In the genomic region with DNA sequence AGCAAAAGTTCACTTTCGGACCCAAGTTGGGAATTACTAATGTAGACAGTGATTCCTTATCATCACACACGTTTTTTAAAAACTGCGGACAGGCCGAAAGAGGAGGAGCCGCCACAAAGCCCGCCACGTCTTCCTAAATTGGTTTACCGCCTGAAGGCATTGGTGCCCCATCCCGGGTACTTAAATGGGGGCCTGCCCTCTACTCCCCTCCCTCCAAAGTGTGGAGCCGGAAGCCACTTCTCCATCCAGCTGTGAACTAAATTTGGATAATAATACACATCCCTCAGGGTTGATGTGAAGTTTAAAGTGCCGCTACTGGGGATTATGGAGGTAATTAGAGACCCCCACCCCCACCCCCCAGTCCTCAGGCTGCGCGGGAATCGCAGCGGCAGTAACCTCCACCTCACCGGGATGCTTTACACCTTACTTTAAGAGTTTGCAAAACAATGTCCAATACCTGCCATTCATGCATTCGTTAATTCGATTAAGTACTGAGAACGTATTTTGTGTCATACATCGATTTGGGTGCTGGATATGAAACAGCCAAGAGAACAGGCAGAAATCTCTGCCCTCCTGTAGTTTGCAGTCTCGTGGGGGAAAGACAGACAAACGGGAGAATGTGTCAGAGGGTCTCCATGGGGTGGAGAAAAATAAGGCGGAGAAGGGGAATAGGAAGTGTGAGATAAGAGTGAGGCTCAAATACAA, we compare ENCODE assay signal across 8 cellular contexts. TPM values are rescaled to one million over a fixed set of nuclear protein-coding genes. Genes with fewer than 3 reads are reported as not detected.
A peak's percentile ranks its signal among the peaks of the same experiment; 100 is the strongest.
DNase-seq lines count a peak whose midpoint lies in the region; ATAC-seq and TF ChIP-seq lines count a peak whose summit lies in the region.

No MANE protein-coding gene starts in this region.

- peak overlapping the region; percentile 99 for H3K14ac ChIP-seq in IMR-90 (replicated peaks; ENCODE audit: low read depth, low read length)

- H3K27ac Mint-ChIP-seq in brain (peak overlapping the region; percentile 91 to 97 (median 96)), mesothelial cell of epicardium (peak overlapping the region; percentile 98)

- peak overlapping the region; percentile 98 for H3K4ac ChIP-seq in IMR-90 (ENCODE audit: low read depth, low read length)

- BruUV-seq in IMR-90 (replicated peaks; lab: Mats Ljungman, UMichigan) = no TSS peak

- H3K23ac ChIP-seq in IMR-90 (ENCODE audit: low read depth, low read length) = peak overlapping the region; percentile 74; the same call in 1 of the 2 replicates

- dilution Hi-C loops in IMR-90 (cut with HindIII; ENCODE audit: low sequenced_read_pairs, unreplicated experiment) = no loop called here

- CTCF ChIA-PET in IMR-90 (lab: Yijun Ruan, JAX) = no interaction called here

- WGBS in IMR-90 (ENCODE audit: extremely low coverage in 2 of 2, insufficient read length in 1 of 2), 2 experiments = 45% methylated on average over 10 of the region's 23 CpGs; no CpG with 5 or more reads in 1 of the 2 experiments

- peak overlapping the region; percentile 99 to 100 for H4K8ac ChIP-seq in IMR-90 (ENCODE audit: low read depth in 2 of 2, low read length in 2 of 2)

- ATAC-seq in IMR-90 (ENCODE audit: low read depth) (no peak), GM19023 (IDR thresholded peaks at IDR 0.05; ENCODE audit: unreplicated experiment) (no peak)

- no peaks in the 10 kb centered on the region for H3K27me3 ChIP-seq in ACC112 (ENCODE audit: insufficient read depth, low read length)
- no peaks in the 10 kb centered on the region for H3K27me3 ChIP-seq in IMR-90 (ENCODE audit: control insufficient read depth, insufficient read depth, low read length)

- H2AK9ac ChIP-seq in IMR-90 (replicated peaks; ENCODE audit: low read depth, low read length, poor library complexity) = no peak overlapping the region

- no peaks in the 10 kb centered on the region; the same call in 1 of the 2 replicates for H3K9me3 ChIP-seq in IMR-90 (ENCODE audit: control insufficient read depth, insufficient read depth, low read length)

- peak overlapping the region; percentile 95 for H3K4me2 ChIP-seq in IMR-90 (ENCODE audit: low read depth, low read length)

- peaks cover 40% of the 10 kb centered on the region for H3K79me2 ChIP-seq in ACC112 (ENCODE audit: control insufficient read depth, insufficient read depth, low read length, unreplicated experiment)

- H3K9me1 ChIP-seq in IMR-90 (ENCODE audit: insufficient read depth, low read length) = peaks cover 14% of the 10 kb centered on the region

- H2BK15ac ChIP-seq in IMR-90 (ENCODE audit: low read depth, low read length) = no peak overlapping the region

- H3K79me1 ChIP-seq in IMR-90 (ENCODE audit: low read depth in 1 of 2, low read length in 2 of 2) = peaks cover 10 to 40% of the 10 kb centered on the region in 2 experiments

- no peak for TF ChIP-seq POLR2A in IMR-90 (IDR thresholded peaks at IDR 0.05; ENCODE audit: low read depth, low read length)

- POLR2A ChIA-PET in IMR-90 (lab: Charles Lee; ENCODE audit: unreplicated experiment) = interaction anchor here (0.6 kb wide), 1 partner anchor 34 kb away, joined by 3 read pairs; no protein-coding TSS in a partner anchor

- H3K36me3 Mint-ChIP-seq in brain (no peaks in the 10 kb centered on the region), mesothelial cell of epicardium (no peaks in the 10 kb centered on the region)

- no peak overlapping the region for H2BK20ac ChIP-seq in IMR-90 (ENCODE audit: low read depth, low read length)

- in situ Hi-C loops in IMR-90 (cut with MboI; ENCODE audit: low sequenced_read_pairs) = no loop called here

- no peak for TF ChIP-seq CTCF in IMR-90 (conservative IDR thresholded peaks at IDR 0.05; ENCODE audit: low read depth, low read length)
- no peak for TF ChIP-seq CTCF in brain (conservative IDR thresholded peaks at IDR 0.05)
- no peak for TF ChIP-seq CTCF in mesothelial cell of epicardium (IDR thresholded peaks at IDR 0.05; ENCODE audit: unreplicated experiment)

- peak overlapping the region; percentile 86; the same call in 1 of the 2 replicates for H2BK120ac ChIP-seq in IMR-90 (ENCODE audit: low read depth, low read length)

- H3K9ac ChIP-seq in IMR-90 (ENCODE audit: low read depth, low read length) = peak overlapping the region; percentile 89

- H3K4me1 Mint-ChIP-seq in brain (peaks cover 52% of the 10 kb centered on the region), mesothelial cell of epicardium (peaks cover 45% of the 10 kb centered on the region)

- H2BK5ac ChIP-seq in IMR-90 (ENCODE audit: low read depth, low read length, poor library complexity, severe bottlenecking) = no peak overlapping the region

- H2AFZ ChIP-seq in ACC112 (ENCODE audit: low read length, unreplicated experiment) (peak overlapping the region; percentile 82), IMR-90 (replicated peaks; ENCODE audit: low read length, poor library complexity) (peak overlapping the region; percentile 98)

- H3K36me3 ChIP-seq in ACC112 (ENCODE audit: insufficient read depth, low read length) = no peaks in the 10 kb centered on the region
- no peaks in the 10 kb centered on the region for H3K36me3 ChIP-seq in IMR-90 (ENCODE audit: control insufficient read depth, insufficient read depth, low read length)

- no peak overlapping the region for H3K18ac ChIP-seq in IMR-90 (ENCODE audit: low read depth, low read length)

- 0 out of 2 replicates have a peak overlapping the region, but pooled peaks have one; percentile 8 for H3K56ac ChIP-seq in IMR-90 (ENCODE audit: extremely low read depth, insufficient read depth, low read length)

- H4K91ac ChIP-seq in IMR-90 (ENCODE audit: insufficient read depth, low read depth, low read length) = peak overlapping the region; percentile 93

- peak overlapping the region; percentile 100 for H4K5ac ChIP-seq in IMR-90 (ENCODE audit: low read depth, low read length)

- DNase-seq in IMR-90 = no peak
- DNase-seq in mesothelial cell of epicardium (ENCODE audit: low spot score in 2 of 2, unreplicated experiment in 2 of 2) = no peak
- DNase-seq in NCI-H748 treated with DMSO at 0.1 percent for 48 hours (lab: John Stamatoyannopoulos, UW) = no peak
- DNase-seq in NCI-H2196 treated with DMSO at 0.1 percent for 48 hours (lab: John Stamatoyannopoulos, UW; ENCODE audit: unreplicated experiment) = no peak
- DNase-seq in T1000 (lab: John Stamatoyannopoulos, UW) = no peak

- H3K27me3 Mint-ChIP-seq in brain (peaks cover 14% of the 10 kb centered on the region), mesothelial cell of epicardium (ENCODE audit: low read depth) (peaks cover 2% of the 10 kb centered on the region)

- H4K20me1 ChIP-seq in IMR-90 (ENCODE audit: insufficient read depth, low read length) = peaks cover 33% of the 10 kb centered on the region

- peak overlapping the region; percentile 70; the same call in 1 of the 2 replicates for H3K27ac ChIP-seq in ACC112 (ENCODE audit: low read depth, low read length)
- peak overlapping the region; percentile 91 for H3K27ac ChIP-seq in IMR-90 (ENCODE audit: insufficient read depth, low read length)

- H3K4me1 ChIP-seq in ACC112 (ENCODE audit: control insufficient read depth, insufficient read depth, low read length, unreplicated experiment) (peaks cover 25% of the 10 kb centered on the region), IMR-90 (ENCODE audit: control insufficient read depth, insufficient read depth, low read length) (peaks cover 10% of the 10 kb centered on the region)

- peak overlapping the region; percentile 87 for H2AK5ac ChIP-seq in IMR-90 (ENCODE audit: low read depth, low read length)

- H3K4me3 Mint-ChIP-seq in brain = peak overlapping the region; percentile 91 to 96 (median 94)
- peak overlapping the region; percentile 86 for H3K4me3 Mint-ChIP-seq in mesothelial cell of epicardium

- H3K4me3 ChIP-seq in ACC112 (ENCODE audit: low read depth, low read length) = peak overlapping the region; percentile 95
- H3K4me3 ChIP-seq in IMR-90 (ENCODE audit: insufficient read depth, low read depth, low read length) = peak overlapping the region; percentile 66

- no peak for TF ChIP-seq RAD21 in IMR-90 (IDR thresholded peaks at IDR 0.05; ENCODE audit: low read length)

- intact Hi-C loops in IMR-90 (cut with micrococcal nuclease) = no loop called here

- H3K9me3 Mint-ChIP-seq in brain = peaks cover 0 to 4% (median 0%) of the 10 kb centered on the region in 5 experiments
- no peaks in the 10 kb centered on the region for H3K9me3 Mint-ChIP-seq in mesothelial cell of epicardium

TF ChIP-seq in IMR-90, 13 proteins besides CTCF, POLR2A, EP300 and RAD21 (continues in another document):
- no peak for TF ChIP-seq MAZ (IDR thresholded peaks at IDR 0.05; ENCODE audit: borderline replicate concordance, low read depth, low read length)
- TF ChIP-seq RCOR1 (IDR thresholded peaks at IDR 0.05; ENCODE audit: insufficient replicate concordance, low read length) = no peak
- no peak for TF ChIP-seq NFE2L2 (IDR thresholded peaks at IDR 0.05; ENCODE audit: low read depth, low read length)
- no peak for TF ChIP-seq SMC3 (IDR thresholded peaks at IDR 0.05; ENCODE audit: low read depth, low read length)
- no peak for TF ChIP-seq RFX5 (IDR thresholded peaks at IDR 0.05; ENCODE audit: low read depth, low read length)
- no peak for TF ChIP-seq FOS (IDR thresholded peaks at IDR 0.05; ENCODE audit: low read depth, low read length)

RNA-seq across cellular contexts. Expression of a gene that starts 1.0 kb away (rescaled TPM):
- total RNA-seq in IMR-90 (2012; rRNA removed) = 126 and 141 TPM in 2 replicates
- 122 and 132 TPM in 2 replicates for polyA plus RNA-seq in IMR-90 (2012; rRNA removed)
- 111 and 126 TPM in 2 replicates for polyA plus RNA-seq in IMR-90 (2012; cell fraction: cytosol; rRNA removed)
- polyA plus RNA-seq in IMR-90 (2012; cell fraction: nucleus; rRNA removed; ENCODE audit: low replicate concordance) = 211 and 389 TPM in 2 replicates
- polyA plus RNA-seq in brain (ENCODE audit: insufficient read depth, low read depth, low replicate concordance) = 441 TPM
- 261 to 276 TPM (median 265 TPM) in 3 replicates for total RNA-seq in mesothelial cell of epicardium

RNA-seq across cellular contexts. Expression of a gene that starts 47.2 kb away (rescaled TPM):
- not detected in 2 replicates for total RNA-seq in IMR-90 (2012; rRNA removed)
- polyA plus RNA-seq in IMR-90 (2012; rRNA removed) = not detected in 2 replicates
- not detected in 2 replicates for polyA plus RNA-seq in IMR-90 (2012; cell fraction: cytosol; rRNA removed)
- polyA plus RNA-seq in IMR-90 (2012; cell fraction: nucleus; rRNA removed; ENCODE audit: low replicate concordance) = not detected in 2 replicates
- not detected for polyA plus RNA-seq in brain (ENCODE audit: insufficient read depth, low read depth, low replicate concordance)
- total RNA-seq in mesothelial cell of epicardium = not detected in 3 replicates

RNA-seq across cellular contexts. Expression of a gene that starts 52.2 kb away (rescaled TPM):
- not detected in 2 replicates for total RNA-seq in IMR-90 (2012; rRNA removed)
- not detected in 2 replicates for polyA plus RNA-seq in IMR-90 (2012; rRNA removed)
- polyA plus RNA-seq in IMR-90 (2012; cell fraction: cytosol; rRNA removed) = not detected in 2 replicates
- not detected in 2 replicates for polyA plus RNA-seq in IMR-90 (2012; cell fraction: nucleus; rRNA removed; ENCODE audit: low replicate concordance)
- not detected for polyA plus RNA-seq in brain (ENCODE audit: insufficient read depth, low read depth, low replicate concordance)
- not detected in 3 replicates for total RNA-seq in mesothelial cell of epicardium
